Comparison of ENCODE assay signal across 8 cellular contexts in genomic region chr13:23466144-23467002, GRCh38. TPM values are rescaled to one million over a fixed set of nuclear protein-coding genes. Genes with fewer than 3 reads are reported as not detected.
DNase-seq lines count a peak whose midpoint lies in the region; ATAC-seq and TF ChIP-seq lines count a peak whose summit lies in the region.

No MANE protein-coding gene starts in this region.

- peaks cover 3% of the 10 kb centered on the region for H3K27me3 Mint-ChIP-seq in IgD-negative memory B cell
- peaks cover 26% of the 10 kb centered on the region for H3K27me3 Mint-ChIP-seq in activated naive CD4-positive, alpha-beta T cell treated with anti-CD3 and anti-CD28 coated beads, Interleukin-2, amount 10 ng/mL, durations not matched to agents 7 days and 5 days

- H3K27ac Mint-ChIP-seq in IgD-negative memory B cell, result no peak overlapping the region
- H3K27ac Mint-ChIP-seq in activated naive CD4-positive, alpha-beta T cell treated with anti-CD3 and anti-CD28 coated beads, Interleukin-2, amount 10 ng/mL, durations not matched to agents 7 days and 5 days, result no peak overlapping the region

- ATAC-seq in GM21529 (IDR thresholded peaks at IDR 0.05; ENCODE audit: unreplicated experiment) (peak; percentile 87), omental fat pad (ENCODE audit: low FRiP score) (peak; percentile 92), thoracic aorta (ENCODE audit: insufficient number of reproducible peaks, low FRiP score, low read depth) (peak; percentile 54)

- TF ChIP-seq CTCF in omental fat pad (IDR thresholded peaks at IDR 0.05), result no peak
- peak; percentile 50 for TF ChIP-seq CTCF in thoracic aorta (IDR thresholded peaks at IDR 0.05)

- H3K4me3 ChIP-seq in thoracic aorta, result peak overlapping the region; percentile 72

- in situ Hi-C loops in SK-MEL-5 (cut with HindIII; ENCODE audit: low pct_unique_long_range_greater_than_20kb, low sequenced_read_pairs), result no loop called here

- CTCF ChIA-PET in activated naive CD4-positive, alpha-beta T cell treated with anti-CD3 and anti-CD28 coated beads, Interleukin-2, amount 10 ng/mL, durations not matched to agents 7 days and 5 days (lab: Charles Lee), result interaction anchor here (1.0 to 3.0 kb wide), 9 partner anchors 9 to 437 kb away, joined by 3 to 16 read pairs (median 6); partner anchors contain the start of gene MIPEP

- H3K36me3 ChIP-seq in thoracic aorta, result no peaks in the 10 kb centered on the region

- no peaks in the 10 kb centered on the region for H3K9me3 ChIP-seq in thoracic aorta

- H3K4me1 Mint-ChIP-seq in IgD-negative memory B cell, result peaks cover 0 to 3% (median 2%) of the 10 kb centered on the region in 3 donors
- peaks cover 7% of the 10 kb centered on the region for H3K4me1 Mint-ChIP-seq in activated naive CD4-positive, alpha-beta T cell treated with anti-CD3 and anti-CD28 coated beads, Interleukin-2, amount 10 ng/mL, durations not matched to agents 7 days and 5 days

- H3K9me3 Mint-ChIP-seq in IgD-negative memory B cell, result no peaks in the 10 kb centered on the region
- no peaks in the 10 kb centered on the region for H3K9me3 Mint-ChIP-seq in activated naive CD4-positive, alpha-beta T cell treated with anti-CD3 and anti-CD28 coated beads, Interleukin-2, amount 10 ng/mL, durations not matched to agents 7 days and 5 days

- H3K27me3 ChIP-seq in thoracic aorta (replicated peaks; ENCODE audit: insufficient read depth), result no peaks in the 10 kb centered on the region

- peak overlapping the region; percentile 28 to 95 (median 88) for H3K4me3 Mint-ChIP-seq in IgD-negative memory B cell
- peak overlapping the region; percentile 65 for H3K4me3 Mint-ChIP-seq in activated naive CD4-positive, alpha-beta T cell treated with anti-CD3 and anti-CD28 coated beads, Interleukin-2, amount 10 ng/mL, durations not matched to agents 7 days and 5 days

- H3K4me1 ChIP-seq in thoracic aorta (ENCODE audit: control insufficient read depth in 1 of 2, low read depth in 2 of 2), result peaks cover 20 to 28% of the 10 kb centered on the region in 2 donors

- H3K27ac ChIP-seq in thoracic aorta, result peak overlapping the region; percentile 57 to 76

- H3K36me3 Mint-ChIP-seq in IgD-negative memory B cell, result peaks cover 2% of the 10 kb centered on the region
- H3K36me3 Mint-ChIP-seq in activated naive CD4-positive, alpha-beta T cell treated with anti-CD3 and anti-CD28 coated beads, Interleukin-2, amount 10 ng/mL, durations not matched to agents 7 days and 5 days, result no peaks in the 10 kb centered on the region

- DNase-seq in DMS53 (lab: John Stamatoyannopoulos, UW), result peak; percentile 91
- peak; percentile 82 for DNase-seq in SK-MEL-5 (ENCODE audit: low read depth, low spot score)
- DNase-seq in activated naive CD4-positive, alpha-beta T cell treated with anti-CD3 and anti-CD28 coated beads, Interleukin-2, amount 10 ng/mL, durations not matched to agents 7 days and 5 days, result peak; percentile 74
- peak; percentile 56 for DNase-seq in germinal center (ENCODE audit: low spot score)
- peak; percentile 35 for DNase-seq in omental fat pad (ENCODE audit: low spot score)
- DNase-seq in thoracic aorta (ENCODE audit: low spot score), result peak; percentile 11

RNA-seq across cellular contexts. Expression of gene SACS, which starts 32.9 kb away (rescaled TPM):
- polyA plus RNA-seq in IgD-negative memory B cell, result 4.2 TPM
- 41.0 and 44.8 TPM in 2 replicates for total RNA-seq in SK-MEL-5 (2014; rRNA removed; shearing (Covaris generic))
- 15.0 and 17.7 TPM in 2 replicates for polyA plus RNA-seq in SK-MEL-5 (2015; cell fraction: cytosol; rRNA removed)
- 90.1 and 114 TPM in 2 replicates for polyA plus RNA-seq in SK-MEL-5 (2015; cell fraction: nucleus; rRNA removed)
- total RNA-seq in omental fat pad, result 10 to 100 TPM; 12.6 to 48.4 (median 15.0) TPM
- total RNA-seq in thoracic aorta, result 10 to 100 TPM; 36.8 to 47.6 TPM

Comparison
In these comparisons a context has a peak if more than half of its experiments do, and no peak if none do; other contexts are left out.
1. Peak in every context shown above with its lines: DNase-seq, ATAC-seq, H3K4me3 ChIP-seq and H3K27ac ChIP-seq.
2. DNase-seq: peak in every context shown above with its lines; median percentile 91 in DMS53; 82 in SK-MEL-5; 74 in activated naive CD4-positive, alpha-beta T cell treated with anti-CD3 and anti-CD28 coated beads, Interleukin-2, amount 10 ng/mL, durations not matched to agents 7 days and 5 days; 56 in germinal center; 35 in omental fat pad; 11 in thoracic aorta.